1 cellular context compared by ENCODE assay signal in the genomic region with DNA sequence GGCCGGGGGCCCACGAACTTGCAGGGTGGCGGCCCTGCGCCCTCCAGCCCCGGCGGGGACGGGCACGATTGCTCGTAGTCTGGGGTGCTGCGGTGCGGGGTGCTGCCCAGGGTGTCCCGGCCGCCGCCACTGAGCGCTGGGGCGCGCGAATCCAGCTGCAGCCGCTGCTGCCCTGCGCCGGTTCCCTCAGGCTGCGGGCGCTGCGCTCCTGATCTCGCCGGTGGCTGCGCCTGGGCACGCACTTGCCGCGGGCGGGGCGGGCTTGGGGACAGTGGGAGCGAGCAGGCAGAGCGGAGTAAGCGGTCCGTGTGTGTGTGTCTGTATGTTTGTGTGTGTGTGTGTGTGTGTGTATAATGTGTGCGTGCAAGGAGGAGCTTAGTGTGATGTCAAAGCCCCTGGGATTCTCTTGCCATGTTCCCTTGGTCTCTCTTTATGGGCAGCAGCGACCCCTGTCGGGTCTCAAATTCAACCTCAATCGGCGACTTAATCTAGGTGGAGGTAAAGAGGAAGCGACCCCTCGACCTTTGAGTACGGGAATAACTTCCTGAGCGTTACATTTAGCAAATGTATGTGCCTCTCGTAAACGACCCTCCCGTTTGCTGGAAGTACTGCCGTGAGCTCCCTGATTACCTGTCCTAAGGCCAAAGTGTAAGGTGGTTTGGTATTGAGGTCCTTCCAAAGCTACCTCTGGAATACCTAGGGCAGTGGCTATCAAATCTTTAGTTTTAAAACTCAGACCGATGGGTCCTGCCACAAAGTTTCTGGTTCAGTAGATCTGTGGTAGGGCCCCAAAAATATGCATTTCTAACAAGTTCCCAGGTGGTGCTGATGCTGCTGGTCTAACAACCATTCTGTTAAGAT.
A peak's percentile ranks its signal among the peaks of the same experiment; 100 is the strongest.
TF ChIP-seq lines count a peak whose summit lies in the region.

Gene RNF150, minus strand, starts transcription at position 324 of the 861 bp plus-strand sequence.

TF ChIP-seq in HepG2, 621 proteins besides CTCF, POLR2A, EP300 and RAD21 (continued from another document and continues in another):
- TF ChIP-seq, protein P1, sequence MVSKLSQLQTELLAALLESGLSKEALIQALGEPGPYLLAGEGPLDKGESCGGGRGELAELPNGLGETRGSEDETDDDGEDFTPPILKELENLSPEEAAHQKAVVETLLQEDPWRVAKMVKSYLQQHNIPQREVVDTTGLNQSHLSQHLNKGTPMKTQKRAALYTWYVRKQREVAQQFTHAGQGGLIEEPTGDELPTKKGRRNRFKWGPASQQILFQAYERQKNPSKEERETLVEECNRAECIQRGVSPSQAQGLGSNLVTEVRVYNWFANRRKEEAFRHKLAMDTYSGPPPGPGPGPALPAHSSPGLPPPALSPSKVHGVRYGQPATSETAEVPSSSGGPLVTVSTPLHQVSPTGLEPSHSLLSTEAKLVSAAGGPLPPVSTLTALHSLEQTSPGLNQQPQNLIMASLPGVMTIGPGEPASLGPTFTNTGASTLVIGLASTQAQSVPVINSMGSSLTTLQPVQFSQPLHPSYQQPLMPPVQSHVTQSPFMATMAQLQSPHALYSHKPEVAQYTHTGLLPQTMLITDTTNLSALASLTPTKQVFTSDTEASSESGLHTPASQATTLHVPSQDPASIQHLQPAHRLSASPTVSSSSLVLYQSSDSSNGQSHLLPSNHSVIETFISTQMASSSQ (IDR thresholded peaks at IDR 0.05; ENCODE audit: low read depth), result no peak
- TF ChIP-seq, protein P1 (CRISPR knock-in tag; IDR thresholded peaks at IDR 0.05; ENCODE audit: borderline replicate concordance), result 0 out of 2 replicates have a peak, but pooled peaks have one; percentile 25
- no peak for TF ChIP-seq ZNF224 (CRISPR knock-in tag; IDR thresholded peaks at IDR 0.05)
- TF ChIP-seq ZNF451 (CRISPR knock-in tag; IDR thresholded peaks at IDR 0.05), result no peak
- TF ChIP-seq DBP (CRISPR knock-in tag; IDR thresholded peaks at IDR 0.05; ENCODE audit: not compliant biosample characterization), result no peak
- TF ChIP-seq, protein P2, sequence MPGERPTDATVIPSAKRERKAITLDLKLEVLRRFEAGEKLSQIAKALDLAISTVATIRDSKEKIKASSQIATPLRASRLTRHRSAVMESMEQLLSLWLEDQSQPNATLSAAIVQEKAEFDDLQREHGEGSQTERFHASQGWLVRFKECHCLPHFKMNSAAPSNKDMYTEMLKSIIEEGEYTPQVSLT (CRISPR knock-in tag; IDR thresholded peaks at IDR 0.05; ENCODE audit: borderline replicate concordance, low read depth), result no peak
- TF ChIP-seq THAP7 (CRISPR knock-in tag; IDR thresholded peaks at IDR 0.05), result no peak
- no peak for TF ChIP-seq ZNF3 (CRISPR knock-in tag; IDR thresholded peaks at IDR 0.05)
- TF ChIP-seq ZNF549 (CRISPR knock-in tag; IDR thresholded peaks at IDR 0.05), result no peak
- no peak for TF ChIP-seq FOXC1 (CRISPR knock-in tag; IDR thresholded peaks at IDR 0.05; ENCODE audit: borderline replicate concordance)
- no peak for TF ChIP-seq DNMT1 (CRISPR knock-in tag; IDR thresholded peaks at IDR 0.05)
- no peak for TF ChIP-seq ARNTL (CRISPR knock-in tag; IDR thresholded peaks at IDR 0.05)
- TF ChIP-seq ZNF747 (CRISPR knock-in tag; IDR thresholded peaks at IDR 0.05; ENCODE audit: borderline replicate concordance), result no peak
- TF ChIP-seq ZFP36L1 (CRISPR knock-in tag; IDR thresholded peaks at IDR 0.05), result no peak
- TF ChIP-seq TSC22D2 (CRISPR knock-in tag; IDR thresholded peaks at IDR 0.05; ENCODE audit: borderline replicate concordance), result no peak
- TF ChIP-seq, protein P3, sequence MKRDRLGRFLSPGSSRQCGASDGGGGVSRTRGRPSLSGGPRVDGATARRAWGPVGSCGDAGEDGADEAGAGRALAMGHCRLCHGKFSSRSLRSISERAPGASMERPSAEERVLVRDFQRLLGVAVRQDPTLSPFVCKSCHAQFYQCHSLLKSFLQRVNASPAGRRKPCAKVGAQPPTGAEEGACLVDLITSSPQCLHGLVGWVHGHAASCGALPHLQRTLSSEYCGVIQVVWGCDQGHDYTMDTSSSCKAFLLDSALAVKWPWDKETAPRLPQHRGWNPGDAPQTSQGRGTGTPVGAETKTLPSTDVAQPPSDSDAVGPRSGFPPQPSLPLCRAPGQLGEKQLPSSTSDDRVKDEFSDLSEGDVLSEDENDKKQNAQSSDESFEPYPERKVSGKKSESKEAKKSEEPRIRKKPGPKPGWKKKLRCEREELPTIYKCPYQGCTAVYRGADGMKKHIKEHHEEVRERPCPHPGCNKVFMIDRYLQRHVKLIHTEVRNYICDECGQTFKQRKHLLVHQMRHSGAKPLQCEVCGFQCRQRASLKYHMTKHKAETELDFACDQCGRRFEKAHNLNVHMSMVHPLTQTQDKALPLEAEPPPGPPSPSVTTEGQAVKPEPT (CRISPR knock-in tag; IDR thresholded peaks at IDR 0.05; ENCODE audit: low read depth), result 0 out of 2 replicates have a peak, but pooled peaks have one; percentile 58
- TF ChIP-seq NCOA5 (CRISPR knock-in tag; IDR thresholded peaks at IDR 0.05), result no peak
- TF ChIP-seq, protein P4, sequence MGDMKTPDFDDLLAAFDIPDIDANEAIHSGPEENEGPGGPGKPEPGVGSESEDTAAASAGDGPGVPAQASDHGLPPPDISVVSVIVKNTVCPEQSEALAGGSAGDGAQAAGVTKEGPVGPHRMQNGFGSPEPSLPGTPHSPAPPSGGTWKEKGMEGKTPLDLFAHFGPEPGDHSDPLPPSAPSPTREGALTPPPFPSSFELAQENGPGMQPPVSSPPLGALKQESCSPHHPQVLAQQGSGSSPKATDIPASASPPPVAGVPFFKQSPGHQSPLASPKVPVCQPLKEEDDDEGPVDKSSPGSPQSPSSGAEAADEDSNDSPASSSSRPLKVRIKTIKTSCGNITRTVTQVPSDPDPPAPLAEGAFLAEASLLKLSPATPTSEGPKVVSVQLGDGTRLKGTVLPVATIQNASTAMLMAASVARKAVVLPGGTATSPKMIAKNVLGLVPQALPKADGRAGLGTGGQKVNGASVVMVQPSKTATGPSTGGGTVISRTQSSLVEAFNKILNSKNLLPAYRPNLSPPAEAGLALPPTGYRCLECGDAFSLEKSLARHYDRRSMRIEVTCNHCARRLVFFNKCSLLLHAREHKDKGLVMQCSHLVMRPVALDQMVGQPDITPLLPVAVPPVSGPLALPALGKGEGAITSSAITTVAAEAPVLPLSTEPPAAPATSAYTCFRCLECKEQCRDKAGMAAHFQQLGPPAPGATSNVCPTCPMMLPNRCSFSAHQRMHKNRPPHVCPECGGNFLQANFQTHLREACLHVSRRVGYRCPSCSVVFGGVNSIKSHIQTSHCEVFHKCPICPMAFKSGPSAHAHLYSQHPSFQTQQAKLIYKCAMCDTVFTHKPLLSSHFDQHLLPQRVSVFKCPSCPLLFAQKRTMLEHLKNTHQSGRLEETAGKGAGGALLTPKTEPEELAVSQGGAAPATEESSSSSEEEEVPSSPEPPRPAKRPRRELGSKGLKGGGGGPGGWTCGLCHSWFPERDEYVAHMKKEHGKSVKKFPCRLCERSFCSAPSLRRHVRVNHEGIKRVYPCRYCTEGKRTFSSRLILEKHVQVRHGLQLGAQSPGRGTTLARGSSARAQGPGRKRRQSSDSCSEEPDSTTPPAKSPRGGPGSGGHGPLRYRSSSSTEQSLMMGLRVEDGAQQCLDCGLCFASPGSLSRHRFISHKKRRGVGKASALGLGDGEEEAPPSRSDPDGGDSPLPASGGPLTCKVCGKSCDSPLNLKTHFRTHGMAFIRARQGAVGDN (CRISPR knock-in tag; IDR thresholded peaks at IDR 0.05), result peak; percentile 57
- no peak for TF ChIP-seq RORA (CRISPR knock-in tag; IDR thresholded peaks at IDR 0.05)
- TF ChIP-seq, protein P5, sequence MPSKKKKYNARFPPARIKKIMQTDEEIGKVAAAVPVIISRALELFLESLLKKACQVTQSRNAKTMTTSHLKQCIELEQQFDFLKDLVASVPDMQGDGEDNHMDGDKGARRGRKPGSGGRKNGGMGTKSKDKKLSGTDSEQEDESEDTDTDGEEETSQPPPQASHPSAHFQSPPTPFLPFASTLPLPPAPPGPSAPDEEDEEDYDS (CRISPR knock-in tag; IDR thresholded peaks at IDR 0.05), result no peak
- no peak for TF ChIP-seq STAT5B (CRISPR knock-in tag; IDR thresholded peaks at IDR 0.05)
- no peak for TF ChIP-seq ZNF253 (CRISPR knock-in tag; IDR thresholded peaks at IDR 0.05; ENCODE audit: borderline replicate concordance)
- TF ChIP-seq CBX1 (IDR thresholded peaks at IDR 0.05; ENCODE audit: low read depth), result no peak
- TF ChIP-seq ZNF773 (CRISPR knock-in tag; IDR thresholded peaks at IDR 0.05; ENCODE audit: borderline replicate concordance), result no peak
- no peak for TF ChIP-seq NAIF1 (CRISPR knock-in tag; IDR thresholded peaks at IDR 0.05; ENCODE audit: borderline replicate concordance)
- TF ChIP-seq, protein P6, sequence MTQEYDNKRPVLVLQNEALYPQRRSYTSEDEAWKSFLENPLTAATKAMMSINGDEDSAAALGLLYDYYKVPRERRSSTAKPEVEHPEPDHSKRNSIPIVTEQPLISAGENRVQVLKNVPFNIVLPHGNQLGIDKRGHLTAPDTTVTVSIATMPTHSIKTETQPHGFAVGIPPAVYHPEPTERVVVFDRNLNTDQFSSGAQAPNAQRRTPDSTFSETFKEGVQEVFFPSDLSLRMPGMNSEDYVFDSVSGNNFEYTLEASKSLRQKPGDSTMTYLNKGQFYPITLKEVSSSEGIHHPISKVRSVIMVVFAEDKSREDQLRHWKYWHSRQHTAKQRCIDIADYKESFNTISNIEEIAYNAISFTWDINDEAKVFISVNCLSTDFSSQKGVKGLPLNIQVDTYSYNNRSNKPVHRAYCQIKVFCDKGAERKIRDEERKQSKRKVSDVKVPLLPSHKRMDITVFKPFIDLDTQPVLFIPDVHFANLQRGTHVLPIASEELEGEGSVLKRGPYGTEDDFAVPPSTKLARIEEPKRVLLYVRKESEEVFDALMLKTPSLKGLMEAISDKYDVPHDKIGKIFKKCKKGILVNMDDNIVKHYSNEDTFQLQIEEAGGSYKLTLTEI (CRISPR knock-in tag; conservative IDR thresholded peaks at IDR 0.05), result no peak
- TF ChIP-seq MTA1 (CRISPR knock-in tag; IDR thresholded peaks at IDR 0.05; ENCODE audit: borderline replicate concordance), result peak; percentile 41; the same call in 1 of the 2 replicates
- no peak for TF ChIP-seq ZBTB49 (CRISPR knock-in tag; IDR thresholded peaks at IDR 0.05; ENCODE audit: borderline replicate concordance)
- peak; percentile 34; the same call in 1 of the 2 replicates for TF ChIP-seq CAMTA2 (CRISPR knock-in tag; IDR thresholded peaks at IDR 0.05; ENCODE audit: borderline replicate concordance)
- TF ChIP-seq, protein P7, sequence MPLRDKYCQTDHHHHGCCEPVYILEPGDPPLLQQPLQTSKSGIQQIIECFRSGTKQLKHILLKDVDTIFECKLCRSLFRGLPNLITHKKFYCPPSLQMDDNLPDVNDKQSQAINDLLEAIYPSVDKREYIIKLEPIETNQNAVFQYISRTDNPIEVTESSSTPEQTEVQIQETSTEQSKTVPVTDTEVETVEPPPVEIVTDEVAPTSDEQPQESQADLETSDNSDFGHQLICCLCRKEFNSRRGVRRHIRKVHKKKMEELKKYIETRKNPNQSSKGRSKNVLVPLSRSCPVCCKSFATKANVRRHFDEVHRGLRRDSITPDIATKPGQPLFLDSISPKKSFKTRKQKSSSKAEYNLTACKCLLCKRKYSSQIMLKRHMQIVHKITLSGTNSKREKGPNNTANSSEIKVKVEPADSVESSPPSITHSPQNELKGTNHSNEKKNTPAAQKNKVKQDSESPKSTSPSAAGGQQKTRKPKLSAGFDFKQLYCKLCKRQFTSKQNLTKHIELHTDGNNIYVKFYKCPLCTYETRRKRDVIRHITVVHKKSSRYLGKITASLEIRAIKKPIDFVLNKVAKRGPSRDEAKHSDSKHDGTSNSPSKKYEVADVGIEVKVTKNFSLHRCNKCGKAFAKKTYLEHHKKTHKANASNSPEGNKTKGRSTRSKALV (CRISPR knock-in tag; IDR thresholded peaks at IDR 0.05), result peak; percentile 99
- no peak for TF ChIP-seq ESRRA (CRISPR knock-in tag; IDR thresholded peaks at IDR 0.05; ENCODE audit: low read depth)
- 0 out of 2 replicates have a peak, but pooled peaks have one; percentile 13 for TF ChIP-seq PITX1 (CRISPR knock-in tag; IDR thresholded peaks at IDR 0.05)
- no peak for TF ChIP-seq SOX13 (IDR thresholded peaks at IDR 0.05)
- no peak for TF ChIP-seq SOX13 (CRISPR knock-in tag; conservative IDR thresholded peaks at IDR 0.05 in 1 of 2, IDR thresholded peaks at IDR 0.05 in 1 of 2)
- TF ChIP-seq NR2F2 (IDR thresholded peaks at IDR 0.05; ENCODE audit: borderline replicate concordance, low read depth), result no peak
